Comparison of ENCODE assay signal across 13 cellular contexts in genomic region chr10:126090911-126091728, GRCh38.
DNase-seq lines count a peak whose midpoint lies in the region; ATAC-seq, FAIRE-seq and TF ChIP-seq lines count a peak whose summit lies in the region.
"Had no signal": no experiment of that assay in that cellular context is flagged by ENCODE, and none has a peak within 500 bp of the region (broad histone marks: within the 10 kb centered on the region; RNA-seq: fewer than 3 reads in every experiment).

No MANE protein-coding gene starts in this region.

- CTCF ChIA-PET in A549 (lab: Yijun Ruan, JAX) = no interaction called here

- peak; percentile 64 to 72 for DNase-seq in A549 (ENCODE audit: low read depth in 1 of 2, low spot score in 1 of 2)
- DNase-seq in HK-2 (ENCODE audit: unreplicated experiment) = peak; percentile 93
- DNase-seq in amniotic stem cell (lab: John Stamatoyannopoulos, UW) = peak; percentile 63
- DNase-seq in hepatic stellate cell (ENCODE audit: low spot score) = peak; percentile 88
- DNase-seq in natural killer cell treated with Interleukin-12 subunit alpha and Interleukin-12 subunit beta and Interleukin-15 and Interleukin-18, amount 100 ng/mL, for 72 hours (ENCODE audit: low spot score) = no peak
- no peak for DNase-seq in activated naive CD4-positive, alpha-beta T cell treated with Interleukin-2 at 50 U/mL for 16 hours
- DNase-seq: activated naive CD8-positive, alpha-beta T cell treated with anti-CD3 and anti-CD28 coated beads, Interleukin-2, amount 50 U/mL, for 24 hours; BE2C; foreskin melanocyte; mesendoderm; small intestine had no signal

- H3K4me3 Mint-ChIP-seq in natural killer cell treated with Interleukin-12 subunit alpha and Interleukin-12 subunit beta and Interleukin-15 and Interleukin-18, amount 100 ng/mL, for 72 hours = no peak overlapping the region
- H3K4me3 Mint-ChIP-seq: activated naive CD8-positive, alpha-beta T cell treated with anti-CD3 and anti-CD28 coated beads, Interleukin-2, amount 50 U/mL, for 24 hours had no signal

- H3K27ac Mint-ChIP-seq in natural killer cell treated with Interleukin-12 subunit alpha and Interleukin-12 subunit beta and Interleukin-15 and Interleukin-18, amount 100 ng/mL, for 72 hours = no peak overlapping the region
- H3K27ac Mint-ChIP-seq: activated naive CD8-positive, alpha-beta T cell treated with anti-CD3 and anti-CD28 coated beads, Interleukin-2, amount 50 U/mL, for 24 hours had no signal

- peak in 1 of 2 experiments; percentile 37; a peak in 1 of 5 replicates for TF ChIP-seq EP300 in A549 (IDR thresholded peaks at IDR 0.05)

- no peak for FAIRE-seq in A549 (lab: Jason Lieb, UNC)
- FAIRE-seq: small intestine had no signal

- TF ChIP-seq CTCF in A549 (IDR thresholded peaks at IDR 0.05) = no peak

- peak overlapping the region; percentile 69 to 71 for H3K27ac ChIP-seq in A549

- peak; percentile 87 for ATAC-seq in A549
- no peak for ATAC-seq in natural killer cell treated with Interleukin-12 subunit alpha and Interleukin-12 subunit beta and Interleukin-15 and Interleukin-18, amount 100 ng/mL, for 72 hours
- no peak for ATAC-seq in GM21529 (IDR thresholded peaks at IDR 0.05; ENCODE audit: unreplicated experiment)
- no peak for ATAC-seq in activated CD4-positive, CD25-positive, alpha-beta regulatory T cell treated with anti-CD3 and anti-CD28 coated beads, Interleukin-2, amount 50 U/mL, for 24 hours
- ATAC-seq: activated naive CD8-positive, alpha-beta T cell treated with anti-CD3 and anti-CD28 coated beads, Interleukin-2, amount 50 U/mL, for 24 hours had no signal

- peaks cover 2 to 11% of the 10 kb centered on the region in 2 donors for H3K27me3 Mint-ChIP-seq in natural killer cell treated with Interleukin-12 subunit alpha and Interleukin-12 subunit beta and Interleukin-15 and Interleukin-18, amount 100 ng/mL, for 72 hours
- H3K27me3 Mint-ChIP-seq: activated naive CD8-positive, alpha-beta T cell treated with anti-CD3 and anti-CD28 coated beads, Interleukin-2, amount 50 U/mL, for 24 hours had no signal

- H3K4me1 ChIP-seq in A549 = peaks cover 7% of the 10 kb centered on the region; the same call in 1 of the 3 replicates
- H3K4me1 ChIP-seq: BE2C had no signal

- TF ChIP-seq POLR2A in A549 (IDR thresholded peaks at IDR 0.05; ENCODE audit: low read length) = no peak

- H3K9me3 Mint-ChIP-seq in natural killer cell treated with Interleukin-12 subunit alpha and Interleukin-12 subunit beta and Interleukin-15 and Interleukin-18, amount 100 ng/mL, for 72 hours = no peaks in the 10 kb centered on the region
- H3K9me3 Mint-ChIP-seq: activated naive CD8-positive, alpha-beta T cell treated with anti-CD3 and anti-CD28 coated beads, Interleukin-2, amount 50 U/mL, for 24 hours had no signal

- no peaks in the 10 kb centered on the region for H3K4me1 Mint-ChIP-seq in natural killer cell treated with Interleukin-12 subunit alpha and Interleukin-12 subunit beta and Interleukin-15 and Interleukin-18, amount 100 ng/mL, for 72 hours (ENCODE audit: low read depth in 2 of 2)
- H3K4me1 Mint-ChIP-seq: activated naive CD8-positive, alpha-beta T cell treated with anti-CD3 and anti-CD28 coated beads, Interleukin-2, amount 50 U/mL, for 24 hours had no signal

- TF ChIP-seq RAD21 in A549 (conservative IDR thresholded peaks at IDR 0.05 in 1 of 2, IDR thresholded peaks at IDR 0.05 in 1 of 2) = no peak

- H3K9me3 ChIP-seq in A549 = peaks cover 14% of the 10 kb centered on the region
- H3K9me3 ChIP-seq: BE2C had no signal

- peak overlapping the region; percentile 22; the same call in 2 of the 3 replicates for H3K4me2 ChIP-seq in A549

- no peak overlapping the region for H3K4me3 ChIP-seq in A549

- WGBS in A549 (ENCODE audit: missing lambda C conversion rate) = 28% methylated on average over 10 of the region's 10 CpGs

- no peaks in the 10 kb centered on the region for H3K36me3 Mint-ChIP-seq in natural killer cell treated with Interleukin-12 subunit alpha and Interleukin-12 subunit beta and Interleukin-15 and Interleukin-18, amount 100 ng/mL, for 72 hours

- POLR2A ChIA-PET in A549 (lab: Yijun Ruan, JAX) = interaction anchor here (1.3 kb wide), 1 partner anchor 29 kb away, joined by 3 read pairs; no protein-coding TSS in a partner anchor

TF ChIP-seq in A549, 52 proteins besides CTCF, POLR2A, EP300 and RAD21:
- TF ChIP-seq MAFK (IDR thresholded peaks at IDR 0.05; ENCODE audit: partially characterized antibody) (peak; percentile 76), GATA3 (IDR thresholded peaks at IDR 0.05; ENCODE audit: borderline replicate concordance) (peak; percentile 33; the same call in 1 of the 2 replicates), ZNF302 (CRISPR knock-in tag; IDR thresholded peaks at IDR 0.05) (no peak), CHD4 (IDR thresholded peaks at IDR 0.05; ENCODE audit: borderline replicate concordance) (no peak), JUNB (IDR thresholded peaks at IDR 0.05) (peak; percentile 68), FOSL2 (IDR thresholded peaks at IDR 0.05) (0 out of 2 replicates have a peak, but pooled peaks have one; percentile 43), FOSL2 (CRISPR knock-in tag; IDR thresholded peaks at IDR 0.05) (peak; percentile 10; the same call in 1 of the 2 replicates), NR3C1 (IDR thresholded peaks at IDR 0.05) (no peak), ZC3H11A (IDR thresholded peaks at IDR 0.05) (no peak), ELK1 (IDR thresholded peaks at IDR 0.05; ENCODE audit: low read depth, low read length) (no peak), MAX (IDR thresholded peaks at IDR 0.05) (peak; percentile 67)

Comparison
In these comparisons a context has a peak if more than half of its experiments do, and no peak if none do; other contexts are left out.
1. ATAC-seq: peak in A549 (2 of 2); none in natural killer cell treated with Interleukin-12 subunit alpha and Interleukin-12 subunit beta and Interleukin-15 and Interleukin-18, amount 100 ng/mL, for 72 hours (0 of 2), GM21529 (single experiment) and activated CD4-positive, CD25-positive, alpha-beta regulatory T cell treated with anti-CD3 and anti-CD28 coated beads, Interleukin-2, amount 50 U/mL, for 24 hours (0 of 2).
2. DNase-seq: peak in A549 (2 of 2), HK-2 (single experiment), amniotic stem cell (single experiment) and hepatic stellate cell (single experiment); none in natural killer cell treated with Interleukin-12 subunit alpha and Interleukin-12 subunit beta and Interleukin-15 and Interleukin-18, amount 100 ng/mL, for 72 hours (single experiment) and activated naive CD4-positive, alpha-beta T cell treated with Interleukin-2 at 50 U/mL for 16 hours (single experiment).